Comparison of ENCODE assay signal across 10 cellular contexts in genomic region chr2:96873651-96874096, GRCh38. TPM values are rescaled to one million over a fixed set of nuclear protein-coding genes. Genes with fewer than 3 reads are reported as not detected.
DNase-seq lines count a peak whose midpoint lies in the region; ATAC-seq, FAIRE-seq and TF ChIP-seq lines count a peak whose summit lies in the region.
"Had no signal": no experiment of that assay in that cellular context is flagged by ENCODE, and none has a peak within 500 bp of the region (broad histone marks: within the 10 kb centered on the region; RNA-seq: fewer than 3 reads in every experiment).

No MANE protein-coding gene starts in this region.

- no TSS peak for BruUV-seq in HepG2 (replicated peaks; lab: Mats Ljungman, UMichigan)

- H3K9me3 ChIP-seq in liver (ENCODE audit: control insufficient read depth in 4 of 4, low read length in 3 of 4): no peaks in the 10 kb centered on the region
- no peaks in the 10 kb centered on the region for H3K9me3 ChIP-seq in HepG2 (ENCODE audit: low read length)
- H3K9me3 ChIP-seq: SK-N-SH had no signal

- no peak for TF ChIP-seq POLR2A in HepG2 (IDR thresholded peaks at IDR 0.05; ENCODE audit: insufficient read depth in 1 of 2, low read depth in 2 of 2, low read length in 2 of 2)

- H3K9ac ChIP-seq in liver (ENCODE audit: low read depth in 1 of 2, low read length in 2 of 2): no peak overlapping the region
- H3K9ac ChIP-seq in HepG2 (ENCODE audit: insufficient read depth, low read depth, low read length): no peak overlapping the region
- H3K9ac ChIP-seq: SK-N-SH had no signal

- no peak overlapping the region for H3K4me2 ChIP-seq in HepG2 (ENCODE audit: low read depth, low read length)
- H3K4me2 ChIP-seq: SK-N-SH had no signal

- DNase-seq in HepG2 (ENCODE audit: low spot score) (no peak), memory B cell (ENCODE audit: low spot score in 2 of 2) (no peak)
- DNase-seq: NCI-H2081 treated with DMSO at 0.1 percent for 48 hours; SK-N-SH; stimulated activated CD8-positive, alpha-beta memory T cell treated with anti-CD3 and anti-CD28 coated beads, Interleukin-4, amount 100 ng/mL, for 48 hours had no signal

- peak overlapping the region; percentile 94 for H3K27ac Mint-ChIP-seq in memory B cell
- H3K27ac Mint-ChIP-seq: progenitor cell of endocrine pancreas had no signal

- H3K27me3 ChIP-seq in liver (ENCODE audit: control insufficient read depth in 4 of 4, insufficient read depth in 4 of 4, low read length in 3 of 4) (no peaks in the 10 kb centered on the region), HepG2 (ENCODE audit: control insufficient read depth in 1 of 2, insufficient read depth in 2 of 2, low read length in 2 of 2) (peaks cover 28 to 70% of the 10 kb centered on the region in 2 experiments)

- no peaks in the 10 kb centered on the region for H3K9me3 Mint-ChIP-seq in memory B cell

- H2AFZ ChIP-seq in HepG2 (ENCODE audit: low read length): no peak overlapping the region

- peaks cover 7% of the 10 kb centered on the region for H3K27me3 Mint-ChIP-seq in memory B cell

- intact Hi-C loops in HepG2 (cut with micrococcal nuclease; ENCODE audit: unreplicated experiment): no loop called here

- H3K36me3 ChIP-seq in liver (ENCODE audit: control insufficient read depth in 4 of 4, insufficient read depth in 3 of 4, low read depth in 1 of 4, low read length in 3 of 4) (no peaks in the 10 kb centered on the region), HepG2 (replicated peaks in 1 of 2; ENCODE audit: control insufficient read depth in 1 of 2, insufficient read depth in 2 of 2, low read length in 2 of 2) (no peaks in the 10 kb centered on the region)

- TF ChIP-seq CTCF in liver (IDR thresholded peaks at IDR 0.05; ENCODE audit: low read depth, low read length, missing input control) (no peak), HepG2 (CRISPR knock-in tag; IDR thresholded peaks at IDR 0.05) (no peak)

- TF ChIP-seq RAD21 in liver (IDR thresholded peaks at IDR 0.05) (no peak), HepG2 (CRISPR knock-in tag; IDR thresholded peaks at IDR 0.05) (no peak)

- H3K4me1 ChIP-seq in liver (ENCODE audit: control insufficient read depth in 4 of 4, insufficient read depth in 4 of 4, low read length in 3 of 4) (peaks cover 0 to 10% (median 4%) of the 10 kb centered on the region in 4 donors), HepG2 (ENCODE audit: insufficient read depth, low read length) (peaks cover 18% of the 10 kb centered on the region)

- in situ Hi-C loops in HepG2 (cut with HindIII; ENCODE audit: extremely low pct_ligation_motif_present, low pct_unique_long_range_greater_than_20kb): no loop called here

- H3K4me3 ChIP-seq in liver (ENCODE audit: low read depth in 1 of 3, low read length in 3 of 3): no peak overlapping the region
- H3K4me3 ChIP-seq in HepG2 (replicated peaks in 1 of 3; ENCODE audit: insufficient read depth in 1 of 3, low read depth in 2 of 3, low read length in 3 of 3): no peak overlapping the region

- POLR2A ChIA-PET in HepG2 (lab: Yijun Ruan, JAX): interaction anchor here (1.2 to 3.1 kb wide), 2 partner anchors 11 to 16 kb away, joined by 3 to 17 read pairs; partner anchors contain the start of gene ANKRD39

- no peaks in the 10 kb centered on the region for H3K79me2 ChIP-seq in HepG2 (ENCODE audit: insufficient read depth, low read length)

- no peak overlapping the region for H3K4me3 Mint-ChIP-seq in memory B cell

- FAIRE-seq in HepG2 (lab: Jason Lieb, UNC): no peak

- TF ChIP-seq EP300 in HepG2 (IDR thresholded peaks at IDR 0.05; ENCODE audit: low read depth in 2 of 2, low read length in 2 of 2): no peak
- TF ChIP-seq EP300 in HepG2 (CRISPR knock-in tag; IDR thresholded peaks at IDR 0.05; ENCODE audit: borderline replicate concordance): no peak

- 58% methylated on average over 8 of the region's 8 CpGs for WGBS in liver
- WGBS in HepG2 (ENCODE audit: low lambda C conversion rate): 61% methylated on average over 8 of the region's 8 CpGs

- ATAC-seq in HepG2 (no peak), memory B cell (ENCODE audit: low read depth) (no peak), GM19351 (IDR thresholded peaks at IDR 0.05; ENCODE audit: unreplicated experiment) (no peak), GM21515 (IDR thresholded peaks at IDR 0.05; ENCODE audit: unreplicated experiment) (no peak), HG03432 (IDR thresholded peaks at IDR 0.05; ENCODE audit: unreplicated experiment) (no peak)

- no peaks in the 10 kb centered on the region for H4K20me1 ChIP-seq in HepG2 (ENCODE audit: insufficient read depth, low read length)

- peaks cover 13% of the 10 kb centered on the region for H3K4me1 Mint-ChIP-seq in memory B cell

- peak overlapping the region; percentile 29 to 43 for H3K27ac ChIP-seq in liver (ENCODE audit: low read depth in 1 of 2, low read length in 2 of 2)
- no peak overlapping the region for H3K27ac ChIP-seq in HepG2 (ENCODE audit: extremely low read length, insufficient read depth, low read length)

- CTCF ChIA-PET in HepG2 (lab: Yijun Ruan, JAX; ENCODE audit: low intra/inter-chr PET ratio, low total read pairs): no interaction called here

- H3K36me3 Mint-ChIP-seq in memory B cell: no peaks in the 10 kb centered on the region

RNA-seq across cellular contexts. Expression of gene SEMA4C, which starts 3.8 kb away (rescaled TPM):
- 10 to 100 TPM; 13.3 to 23.2 TPM for total RNA-seq in liver
- polyA plus RNA-seq in liver: 10 to 100 TPM in 1 of 2 donors, 1 to 10 TPM in 1; 3.7 to 13.0 TPM
- total RNA-seq in HepG2 (2016; rRNA removed; fragmentation: Illumina TruSeq; extraction: Trizol): 11.3 and 25.9 TPM in 2 replicates
- total RNA-seq in HepG2 (2016; cell fraction: cytosol; rRNA removed; fragmentation: Illumina TruSeq; extraction: Trizol; ENCODE audit: low read depth): 3.5 and 4.2 TPM in 2 replicates
- 8.4 and 25.7 TPM in 2 replicates for total RNA-seq in HepG2 (2016; cell fraction: insoluble cytoplasmic fraction; rRNA removed; fragmentation: Illumina TruSeq; extraction: Trizol)
- total RNA-seq in HepG2 (2016; cell fraction: membrane; rRNA removed; fragmentation: Illumina TruSeq; extraction: Trizol): 10.9 and 11.4 TPM in 2 replicates
- 22.1 and 28.3 TPM in 2 replicates for total RNA-seq in HepG2 (2016; cell fraction: nucleus; rRNA removed; fragmentation: Illumina TruSeq; extraction: Trizol)
- 46.6 and 69.2 TPM in 2 replicates for polyA plus RNA-seq in HepG2 (2011; rRNA removed)
- 33.4 and 47.8 TPM in 2 replicates for polyA plus RNA-seq in HepG2 (2011; cell fraction: cytosol; rRNA removed)
- 135 and 157 TPM in 2 replicates for polyA plus RNA-seq in HepG2 (2011; cell fraction: nucleus; rRNA removed)
- polyA plus RNA-seq in HepG2 (2012): 27.3 and 39.4 TPM in 2 replicates
- 1.0 and 1.2 TPM in 2 replicates for polyA plus RNA-seq in HepG2 (2016; cell fraction: cytosol; fragmentation: Illumina TruSeq; extraction: Trizol; ENCODE audit: low read depth)
- polyA plus RNA-seq in HepG2 (2016; cell fraction: insoluble cytoplasmic fraction; fragmentation: Illumina TruSeq; extraction: Trizol; ENCODE audit: low read depth): 6.0 and 8.4 TPM in 2 replicates
- polyA plus RNA-seq in HepG2 (2016; cell fraction: membrane; fragmentation: Illumina TruSeq; extraction: Trizol; ENCODE audit: low read depth): 3.1 and 3.2 TPM in 2 replicates
- 51.6 and 60.2 TPM in 2 replicates for polyA plus RNA-seq in HepG2 (2016; cell fraction: nucleus; fragmentation: Illumina TruSeq; extraction: Trizol; ENCODE audit: insufficient read depth, low read depth)
- polyA minus RNA-seq in HepG2 (2011; rRNA and poly(A)+ RNA removed; ENCODE audit: low replicate concordance): 29.1 and 175 TPM in 2 replicates
- 41.8 and 45.0 TPM in 2 replicates for polyA minus RNA-seq in HepG2 (2011; cell fraction: cytosol; rRNA and poly(A)+ RNA removed)
- 25.8 and 31.7 TPM in 2 replicates for polyA minus RNA-seq in HepG2 (2011; cell fraction: nucleus; rRNA and poly(A)+ RNA removed)

RNA-seq across cellular contexts. Expression of gene ANKRD39, which starts 15.9 kb away (rescaled TPM):
- total RNA-seq in liver (1 to 10 TPM; 4.7 to 9.3 TPM), HepG2 (2016; rRNA removed; fragmentation: Illumina TruSeq; extraction: Trizol) (23.2 and 26.7 TPM in 2 replicates)
- polyA plus RNA-seq in liver (10 to 100 TPM; 12.1 to 22.7 TPM), HepG2 (2011; rRNA removed) (24.8 and 27.8 TPM in 2 replicates)
- 40.7 and 45.8 TPM in 2 replicates for total RNA-seq in HepG2 (2016; cell fraction: cytosol; rRNA removed; fragmentation: Illumina TruSeq; extraction: Trizol; ENCODE audit: low read depth)
- total RNA-seq in HepG2 (2016; cell fraction: insoluble cytoplasmic fraction; rRNA removed; fragmentation: Illumina TruSeq; extraction: Trizol): 26.3 and 27.1 TPM in 2 replicates
- 37.4 and 41.3 TPM in 2 replicates for total RNA-seq in HepG2 (2016; cell fraction: membrane; rRNA removed; fragmentation: Illumina TruSeq; extraction: Trizol)
- 10.3 and 11.7 TPM in 2 replicates for total RNA-seq in HepG2 (2016; cell fraction: nucleus; rRNA removed; fragmentation: Illumina TruSeq; extraction: Trizol)
- 18.3 and 31.5 TPM in 2 replicates for polyA plus RNA-seq in HepG2 (2011; cell fraction: cytosol; rRNA removed)
- polyA plus RNA-seq in HepG2 (2011; cell fraction: nucleus; rRNA removed): 24.2 and 29.2 TPM in 2 replicates
- polyA plus RNA-seq in HepG2 (2012): 14.6 and 20.3 TPM in 2 replicates
- polyA plus RNA-seq in HepG2 (2016; cell fraction: cytosol; fragmentation: Illumina TruSeq; extraction: Trizol; ENCODE audit: low read depth): 55.3 and 63.9 TPM in 2 replicates
- polyA plus RNA-seq in HepG2 (2016; cell fraction: insoluble cytoplasmic fraction; fragmentation: Illumina TruSeq; extraction: Trizol; ENCODE audit: low read depth): 33.9 and 35.0 TPM in 2 replicates
- polyA plus RNA-seq in HepG2 (2016; cell fraction: membrane; fragmentation: Illumina TruSeq; extraction: Trizol; ENCODE audit: low read depth): 40.8 and 47.0 TPM in 2 replicates
- polyA plus RNA-seq in HepG2 (2016; cell fraction: nucleus; fragmentation: Illumina TruSeq; extraction: Trizol; ENCODE audit: insufficient read depth, low read depth): 23.0 and 24.9 TPM in 2 replicates
- 10.9 and 17.9 TPM in 2 replicates for polyA minus RNA-seq in HepG2 (2011; rRNA and poly(A)+ RNA removed; ENCODE audit: low replicate concordance)
- 4.6 and 5.6 TPM in 2 replicates for polyA minus RNA-seq in HepG2 (2011; cell fraction: cytosol; rRNA and poly(A)+ RNA removed)
- polyA minus RNA-seq in HepG2 (2011; cell fraction: nucleus; rRNA and poly(A)+ RNA removed): 8.2 and 14.2 TPM in 2 replicates

RNA-seq across cellular contexts. Expression of gene ANKRD23, which starts 29.9 kb away (rescaled TPM):
- total RNA-seq in liver (1 to 10 TPM; 1.4 to 4.2 TPM), HepG2 (2016; rRNA removed; fragmentation: Illumina TruSeq; extraction: Trizol) (0.35 and 1.5 TPM in 2 replicates)
- polyA plus RNA-seq in liver (1 to 10 TPM in 1 of 2 donors, under 1 TPM in 1; 0.82 to 2.4 TPM), HepG2 (2011; rRNA removed) (1.6 and 2.7 TPM in 2 replicates)
- 0.35 and 0.51 TPM in 2 replicates for total RNA-seq in HepG2 (2016; cell fraction: cytosol; rRNA removed; fragmentation: Illumina TruSeq; extraction: Trizol; ENCODE audit: low read depth)
- 0.61 and 2.2 TPM in 2 replicates for total RNA-seq in HepG2 (2016; cell fraction: insoluble cytoplasmic fraction; rRNA removed; fragmentation: Illumina TruSeq; extraction: Trizol)
- 0.77 and 0.90 TPM in 2 replicates for total RNA-seq in HepG2 (2016; cell fraction: membrane; rRNA removed; fragmentation: Illumina TruSeq; extraction: Trizol)
- 2.3 and 2.8 TPM in 2 replicates for total RNA-seq in HepG2 (2016; cell fraction: nucleus; rRNA removed; fragmentation: Illumina TruSeq; extraction: Trizol)
- polyA plus RNA-seq in HepG2 (2011; cell fraction: cytosol; rRNA removed): 0.71 and 0.90 TPM in 2 replicates
- polyA plus RNA-seq in HepG2 (2011; cell fraction: nucleus; rRNA removed): 17.9 and 22.1 TPM in 2 replicates
- polyA plus RNA-seq in HepG2 (2012): 0.72 and 2.1 TPM in 2 replicates
- 0.47 and 0.50 TPM in 2 replicates for polyA plus RNA-seq in HepG2 (2016; cell fraction: cytosol; fragmentation: Illumina TruSeq; extraction: Trizol; ENCODE audit: low read depth)
- polyA plus RNA-seq in HepG2 (2016; cell fraction: insoluble cytoplasmic fraction; fragmentation: Illumina TruSeq; extraction: Trizol; ENCODE audit: low read depth): 0.32 and 0.50 TPM in 2 replicates
- polyA plus RNA-seq in HepG2 (2016; cell fraction: membrane; fragmentation: Illumina TruSeq; extraction: Trizol; ENCODE audit: low read depth): 0.47 and 0.74 TPM in 2 replicates
- 9.2 and 10.4 TPM in 2 replicates for polyA plus RNA-seq in HepG2 (2016; cell fraction: nucleus; fragmentation: Illumina TruSeq; extraction: Trizol; ENCODE audit: insufficient read depth, low read depth)
- 1.6 and 5.1 TPM in 2 replicates for polyA minus RNA-seq in HepG2 (2011; rRNA and poly(A)+ RNA removed; ENCODE audit: low replicate concordance)
- not detected in 2 replicates for polyA minus RNA-seq in HepG2 (2011; cell fraction: cytosol; rRNA and poly(A)+ RNA removed)
- 3.9 and 4.1 TPM in 2 replicates for polyA minus RNA-seq in HepG2 (2011; cell fraction: nucleus; rRNA and poly(A)+ RNA removed)

RNA-seq across cellular contexts. Expression of gene CNNM3, which starts 57.6 kb away (rescaled TPM):
- 10 to 100 TPM; 17.0 to 19.8 TPM for total RNA-seq in liver
- 10 to 100 TPM; 10.0 to 15.2 TPM for polyA plus RNA-seq in liver
- total RNA-seq in HepG2 (2016; rRNA removed; fragmentation: Illumina TruSeq; extraction: Trizol): 8.4 and 21.2 TPM in 2 replicates
- total RNA-seq in HepG2 (2016; cell fraction: cytosol; rRNA removed; fragmentation: Illumina TruSeq; extraction: Trizol; ENCODE audit: low read depth): 5.5 and 5.9 TPM in 2 replicates
- 6.5 and 21.5 TPM in 2 replicates for total RNA-seq in HepG2 (2016; cell fraction: insoluble cytoplasmic fraction; rRNA removed; fragmentation: Illumina TruSeq; extraction: Trizol)
- 8.5 and 9.2 TPM in 2 replicates for total RNA-seq in HepG2 (2016; cell fraction: membrane; rRNA removed; fragmentation: Illumina TruSeq; extraction: Trizol)
- total RNA-seq in HepG2 (2016; cell fraction: nucleus; rRNA removed; fragmentation: Illumina TruSeq; extraction: Trizol): 22.7 and 27.7 TPM in 2 replicates
- polyA plus RNA-seq in HepG2 (2011; rRNA removed): 27.9 and 43.4 TPM in 2 replicates
- 24.2 and 26.5 TPM in 2 replicates for polyA plus RNA-seq in HepG2 (2011; cell fraction: cytosol; rRNA removed)
- 68.4 and 71.2 TPM in 2 replicates for polyA plus RNA-seq in HepG2 (2011; cell fraction: nucleus; rRNA removed)
- polyA plus RNA-seq in HepG2 (2012): 35.8 and 38.5 TPM in 2 replicates
- 4.3 and 4.5 TPM in 2 replicates for polyA plus RNA-seq in HepG2 (2016; cell fraction: cytosol; fragmentation: Illumina TruSeq; extraction: Trizol; ENCODE audit: low read depth)
- polyA plus RNA-seq in HepG2 (2016; cell fraction: insoluble cytoplasmic fraction; fragmentation: Illumina TruSeq; extraction: Trizol; ENCODE audit: low read depth): 11.7 and 14.4 TPM in 2 replicates
- 10.0 and 11.0 TPM in 2 replicates for polyA plus RNA-seq in HepG2 (2016; cell fraction: membrane; fragmentation: Illumina TruSeq; extraction: Trizol; ENCODE audit: low read depth)
- polyA plus RNA-seq in HepG2 (2016; cell fraction: nucleus; fragmentation: Illumina TruSeq; extraction: Trizol; ENCODE audit: insufficient read depth, low read depth): 48.6 and 52.0 TPM in 2 replicates
- 49.9 and 152 TPM in 2 replicates for polyA minus RNA-seq in HepG2 (2011; rRNA and poly(A)+ RNA removed; ENCODE audit: low replicate concordance)
- polyA minus RNA-seq in HepG2 (2011; cell fraction: cytosol; rRNA and poly(A)+ RNA removed): 50.4 and 69.9 TPM in 2 replicates
- polyA minus RNA-seq in HepG2 (2011; cell fraction: nucleus; rRNA and poly(A)+ RNA removed): 56.1 and 70.2 TPM in 2 replicates
